In genomic region chr6:13655700-13656099, GRCh38 we compare ENCODE assay signal across 27 cellular contexts.
"Had no signal": no experiment of that assay in that cellular context is flagged by ENCODE, and none has a peak within 500 bp of the region (broad histone marks: within the 10 kb centered on the region; RNA-seq: fewer than 3 reads in every experiment).

No MANE protein-coding gene starts in this region.

- H3K27me3 ChIP-seq: brain microvascular endothelial cell, pancreas, sigmoid colon, uterus had no signal

- DNase-seq: activated B cell treated with CpG ODN at 0.5 μM for 24 hours; activated CD4-positive, alpha-beta T cell treated with anti-CD3 and anti-CD28 coated beads, Interleukin-2, amount 50 U/mL, for 1 hour; activated CD8-positive, alpha-beta memory T cell treated with anti-CD3 and anti-CD28 coated beads for 24 hours; activated effector memory CD4-positive, alpha-beta T cell treated with Interleukin-2 at 50 U/mL for 16 hours; activated naive CD4-positive, alpha-beta T cell treated with Interleukin-2 at 50 U/mL for 16 hours; amniotic stem cell; brain microvascular endothelial cell; cortex of kidney; foreskin fibroblast; head of caudate nucleus; hippocampal formation; midbrain; naive thymus-derived CD4-positive, alpha-beta T cell; pancreas; retina; sigmoid colon; small intestine; stimulated activated CD4-positive, alpha-beta T cell treated with anti-CD3 and anti-CD28 coated beads, Interleukin-4, amount 100 ng/mL, for 24 hours; trophoblast cell; uterus had no signal

- H3K4me3 Mint-ChIP-seq: activated B cell treated with CpG ODN at 0.5 μM for 24 hours; memory B cell; naive thymus-derived CD4-positive, alpha-beta T cell; stimulated activated effector memory CD8-positive, alpha-beta T cell treated with anti-CD3 and anti-CD28 coated beads, Interleukin-12 subunit alpha, Interleukin-12 subunit beta, amount 100 ng/mL, for 72 hours; stimulated activated naive CD8-positive, alpha-beta T cell treated with anti-CD3 and anti-CD28 coated beads, Interleukin-15, Interleukin-2, amounts not matched to agents 100 ng/mL and 50 ng/mL, for 24 hours had no signal

- H3K4me1 ChIP-seq: prostate gland, uterus had no signal

- H3K4me3 ChIP-seq: pancreas, prostate gland, sigmoid colon, thoracic aorta, uterus had no signal

- FAIRE-seq: astrocyte, pancreas, small intestine had no signal

- ATAC-seq: esophagus mucosa; naive thymus-derived CD4-positive, alpha-beta T cell; pancreas; stimulated activated effector memory CD8-positive, alpha-beta T cell treated with anti-CD3 and anti-CD28 coated beads, Interleukin-12 subunit alpha, Interleukin-12 subunit beta, amount 100 ng/mL, for 72 hours had no signal

- H3K36me3 ChIP-seq: brain microvascular endothelial cell, pancreas, prostate gland, thoracic aorta, uterus had no signal

- H3K9me3 Mint-ChIP-seq: activated B cell treated with CpG ODN at 0.5 μM for 24 hours; memory B cell; stimulated activated effector memory CD8-positive, alpha-beta T cell treated with anti-CD3 and anti-CD28 coated beads, Interleukin-12 subunit alpha, Interleukin-12 subunit beta, amount 100 ng/mL, for 72 hours; stimulated activated naive CD8-positive, alpha-beta T cell treated with anti-CD3 and anti-CD28 coated beads, Interleukin-15, Interleukin-2, amounts not matched to agents 100 ng/mL and 50 ng/mL, for 24 hours had no signal

- H3K9me3 ChIP-seq: pancreas, prostate gland, sigmoid colon, thoracic aorta, uterus had no signal

- H3K27ac ChIP-seq: brain microvascular endothelial cell, pancreas, prostate gland, sigmoid colon, thoracic aorta, uterus had no signal

- H3K27ac Mint-ChIP-seq: activated B cell treated with CpG ODN at 0.5 μM for 24 hours; stimulated activated effector memory CD8-positive, alpha-beta T cell treated with anti-CD3 and anti-CD28 coated beads, Interleukin-12 subunit alpha, Interleukin-12 subunit beta, amount 100 ng/mL, for 72 hours; stimulated activated naive CD8-positive, alpha-beta T cell treated with anti-CD3 and anti-CD28 coated beads, Interleukin-15, Interleukin-2, amounts not matched to agents 100 ng/mL and 50 ng/mL, for 24 hours had no signal

- H3K27me3 Mint-ChIP-seq: activated B cell treated with CpG ODN at 0.5 μM for 24 hours; memory B cell; naive thymus-derived CD4-positive, alpha-beta T cell; stimulated activated naive CD8-positive, alpha-beta T cell treated with anti-CD3 and anti-CD28 coated beads, Interleukin-15, Interleukin-2, amounts not matched to agents 100 ng/mL and 50 ng/mL, for 24 hours had no signal
